In genomic region chr12:89825591-89826449, GRCh38 we compare ENCODE assay signal across 10 cellular contexts.
DNase-seq lines count a peak whose midpoint lies in the region; ATAC-seq and TF ChIP-seq lines count a peak whose summit lies in the region.
"Had no signal": no experiment of that assay in that cellular context is flagged by ENCODE, and none has a peak within 500 bp of the region (broad histone marks: within the 10 kb centered on the region; RNA-seq: fewer than 3 reads in every experiment).

No MANE protein-coding gene starts in this region.

- peaks cover 30% of the 10 kb centered on the region for H3K4me1 Mint-ChIP-seq in memory B cell

- peak overlapping the region; percentile 29 for H3K27ac Mint-ChIP-seq in memory B cell

- H3K9me2 ChIP-seq in DOHH2 (replicated peaks; ENCODE audit: control insufficient read depth, low read length): no peaks in the 10 kb centered on the region

- no peaks in the 10 kb centered on the region; the same call in 1 of the 2 replicates for H3F3A ChIP-seq in DOHH2 (ENCODE audit: control insufficient read depth, insufficient read depth)

- no peaks in the 10 kb centered on the region for H3K36me3 Mint-ChIP-seq in memory B cell

- no peaks in the 10 kb centered on the region for H3K36me3 ChIP-seq in DOHH2 (ENCODE audit: control insufficient read depth, low read length)
- H3K36me3 ChIP-seq: ovary had no signal

- peaks cover 3% of the 10 kb centered on the region; the same call in 1 of the 2 replicates for H3K9me3 ChIP-seq in DOHH2 (ENCODE audit: control insufficient read depth, insufficient read depth, low read length)
- H3K9me3 ChIP-seq: body of pancreas, ovary had no signal

- no peaks in the 10 kb centered on the region for H4K20me1 ChIP-seq in DOHH2 (ENCODE audit: control insufficient read depth, insufficient read depth, low read depth, low read length)

- no peak for ATAC-seq in memory B cell (ENCODE audit: low read depth)
- ATAC-seq: body of pancreas had no signal

- no peak overlapping the region for H3K4me3 Mint-ChIP-seq in memory B cell

- H3K27ac ChIP-seq in DOHH2 (ENCODE audit: low read depth, low read length): 0 out of 2 replicates have a peak overlapping the region, but pooled peaks have one; percentile 3
- 0 out of 2 replicates have a peak overlapping the region, but pooled peaks have one; percentile 0 for H3K27ac ChIP-seq in VCaP
- H3K27ac ChIP-seq: body of pancreas, ovary had no signal

- TF ChIP-seq CTCF in DOHH2 (IDR thresholded peaks at IDR 0.05; ENCODE audit: low read depth, low read length, poor library complexity, severe bottlenecking) (peak; percentile 18), VCaP (conservative IDR thresholded peaks at IDR 0.05) (no peak)

- no peaks in the 10 kb centered on the region for H3K9me3 Mint-ChIP-seq in memory B cell

- H3K4me1 ChIP-seq in DOHH2 (ENCODE audit: control insufficient read depth, low read length): peaks cover 38% of the 10 kb centered on the region

- H3K79me2 ChIP-seq in DOHH2 (ENCODE audit: control insufficient read depth, low read length): no peaks in the 10 kb centered on the region

- H3K4me2 ChIP-seq in DOHH2 (ENCODE audit: low read length): peak overlapping the region; percentile 58

- DNase-seq in HuH-7 (ENCODE audit: low spot score) (peak; percentile 50), memory B cell (ENCODE audit: low spot score in 2 of 2) (no peak), NCI-H187 treated with DMSO at 0.1 percent for 48 hours (lab: John Stamatoyannopoulos, UW) (no peak), hippocampal formation (lab: John Stamatoyannopoulos, UW) (no peak), AG08396 (ENCODE audit: low spot score) (no peak), retina (no peak)
- DNase-seq: body of pancreas, ovary had no signal

- H3K4me3 ChIP-seq in DOHH2 (ENCODE audit: low read length): peak overlapping the region; percentile 51
- H3K4me3 ChIP-seq: body of pancreas, ovary had no signal

- H3K27me3 ChIP-seq in DOHH2 (ENCODE audit: control insufficient read depth, low read length): no peaks in the 10 kb centered on the region
- H3K27me3 ChIP-seq: body of pancreas, ovary had no signal

- H3K27me3 Mint-ChIP-seq in memory B cell: no peaks in the 10 kb centered on the region
